8 cellular contexts compared by ENCODE assay signal in genomic region chr18:76494181-76494540, GRCh38. TPM values are rescaled to one million over a fixed set of nuclear protein-coding genes. Genes with fewer than 3 reads are reported as not detected.
DNase-seq lines count a peak whose midpoint lies in the region; ATAC-seq and TF ChIP-seq lines count a peak whose summit lies in the region.

No MANE protein-coding gene starts in this region.

- peaks cover 34% of the 10 kb centered on the region for H3K4me1 Mint-ChIP-seq in activated T-helper 2 cell treated with anti-CD3 and anti-CD28 coated beads, Interferon-gamma antibody, Interleukin-2, Interleukin-4, amounts not matched to agents 10 μg/mL and 5 μg/mL and 100 μg/mL, durations not matched to agents 14 hours and 24 hours and 36 hours (ENCODE audit: low read depth)

- DNase-seq in ELF-1 (ENCODE audit: low read depth, low spot score) (peak; percentile 57), MG63 (no peak), left ventricle myocardium superior (peak; percentile 53), gastrocnemius medialis (peak in 1 of 2 donors; percentile 36), amniotic stem cell (lab: John Stamatoyannopoulos, UW) (no peak)
- DNase-seq in activated T-helper 2 cell treated with anti-CD3 and anti-CD28 coated beads, Interferon-gamma antibody, Interleukin-2, Interleukin-4, amounts not matched to agents 10 μg/mL and 5 μg/mL and 100 μg/mL, durations not matched to agents 14 hours and 24 hours and 36 hours (ENCODE audit: low spot score), result no peak

- intact Hi-C loops in activated T-helper 2 cell treated with anti-CD3 and anti-CD28 coated beads, Interferon-gamma antibody, Interleukin-2, Interleukin-4, amounts not matched to agents 10 μg/mL and 5 μg/mL and 100 μg/mL, durations not matched to agents 14 hours and 24 hours and 36 hours (cut with micrococcal nuclease), result loop anchor here (5.0 kb wide), 4 partner anchors 42 to 1282 kb away; partner anchors contain the start of gene TSHZ1
- intact Hi-C loops in left ventricle myocardium superior (cut with micrococcal nuclease), result loop anchor here (5.0 kb wide), 1 partner anchor 42 kb away; no protein-coding TSS in a partner anchor
- intact Hi-C loops in gastrocnemius medialis (cut with DNase I; ENCODE audit: low total_unique reads), result loop anchor here (10.0 kb wide), 3 partner anchors 571 to 1289 kb away; partner anchors contain the start of genes MBP and PTGR3

- peaks cover 14% of the 10 kb centered on the region in 2 donors for H3K4me1 ChIP-seq in gastrocnemius medialis

- H3K4me3 ChIP-seq in MG63 (peak overlapping the region; percentile 54), gastrocnemius medialis (peak overlapping the region; percentile 82 to 94 (median 86))

- TF ChIP-seq POLR2A in gastrocnemius medialis (IDR thresholded peaks at IDR 0.05), result no peak

- peak overlapping the region; percentile 82 to 99 (median 96) for H3K27ac ChIP-seq in gastrocnemius medialis

- no peaks in the 10 kb centered on the region for H3K9me3 Mint-ChIP-seq in activated T-helper 2 cell treated with anti-CD3 and anti-CD28 coated beads, Interferon-gamma antibody, Interleukin-2, Interleukin-4, amounts not matched to agents 10 μg/mL and 5 μg/mL and 100 μg/mL, durations not matched to agents 14 hours and 24 hours and 36 hours

- no peaks in the 10 kb centered on the region for H3K9me3 ChIP-seq in MG63
- no peaks in the 10 kb centered on the region for H3K9me3 ChIP-seq in gastrocnemius medialis

- H3K36me3 Mint-ChIP-seq in activated T-helper 2 cell treated with anti-CD3 and anti-CD28 coated beads, Interferon-gamma antibody, Interleukin-2, Interleukin-4, amounts not matched to agents 10 μg/mL and 5 μg/mL and 100 μg/mL, durations not matched to agents 14 hours and 24 hours and 36 hours (ENCODE audit: low read depth), result no peaks in the 10 kb centered on the region

- in situ Hi-C loops in gastrocnemius medialis (cut with MboI; ENCODE audit: low sequenced_read_pairs in 4 of 4), result no loop called here

- H3K36me3 ChIP-seq in MG63 (no peaks in the 10 kb centered on the region), gastrocnemius medialis (no peaks in the 10 kb centered on the region)

- H3K27me3 Mint-ChIP-seq in activated T-helper 2 cell treated with anti-CD3 and anti-CD28 coated beads, Interferon-gamma antibody, Interleukin-2, Interleukin-4, amounts not matched to agents 10 μg/mL and 5 μg/mL and 100 μg/mL, durations not matched to agents 14 hours and 24 hours and 36 hours (ENCODE audit: low read depth), result peaks cover 66% of the 10 kb centered on the region

- H3K27me3 ChIP-seq in MG63 (peaks cover 35% of the 10 kb centered on the region), gastrocnemius medialis (no peaks in the 10 kb centered on the region)

- TF ChIP-seq CTCF in gastrocnemius medialis (IDR thresholded peaks at IDR 0.05 in 4 of 5, conservative IDR thresholded peaks at IDR 0.05 in 1 of 5), result no peak

- peak overlapping the region; percentile 95 for H3K4me3 Mint-ChIP-seq in activated T-helper 2 cell treated with anti-CD3 and anti-CD28 coated beads, Interferon-gamma antibody, Interleukin-2, Interleukin-4, amounts not matched to agents 10 μg/mL and 5 μg/mL and 100 μg/mL, durations not matched to agents 14 hours and 24 hours and 36 hours (ENCODE audit: low read depth)

- H3K27ac Mint-ChIP-seq in activated T-helper 2 cell treated with anti-CD3 and anti-CD28 coated beads, Interferon-gamma antibody, Interleukin-2, Interleukin-4, amounts not matched to agents 10 μg/mL and 5 μg/mL and 100 μg/mL, durations not matched to agents 14 hours and 24 hours and 36 hours, result no peak overlapping the region

- ATAC-seq in left ventricle myocardium superior, result no peak
- no peak for ATAC-seq in gastrocnemius medialis
- ATAC-seq in HG03469 (IDR thresholded peaks at IDR 0.05; ENCODE audit: unreplicated experiment), result no peak
- no peak for ATAC-seq in HG03460 (IDR thresholded peaks at IDR 0.05; ENCODE audit: unreplicated experiment)

RNA-seq across cellular contexts. Expression of gene ZNF516, which starts 0.9 kb away (rescaled TPM):
- 1.7 and 2.4 TPM in 2 replicates for total RNA-seq in MG63 (2014; rRNA removed; shearing (Covaris generic); ENCODE audit: low replicate concordance)
- 1.2 and 1.9 TPM in 2 replicates for total RNA-seq in activated T-helper 2 cell treated with anti-CD3 and anti-CD28 coated beads, Interferon-gamma antibody, Interleukin-2, Interleukin-4, amounts not matched to agents 10 μg/mL and 5 μg/mL and 100 μg/mL, durations not matched to agents 14 hours and 24 hours and 36 hours
- 14.0 TPM for total RNA-seq in left ventricle myocardium superior
- total RNA-seq in gastrocnemius medialis, result 10 to 100 TPM in 3 of 4 donors, 1 to 10 TPM in 1; 8.4 to 19.3 (median 12.4) TPM

Comparison
In these comparisons a context has a peak if more than half of its experiments do, and no peak if none do; other contexts are left out.
1. DNase-seq: peak in ELF-1 (single experiment) and left ventricle myocardium superior (single experiment); none in MG63 (single experiment), activated T-helper 2 cell treated with anti-CD3 and anti-CD28 coated beads, Interferon-gamma antibody, Interleukin-2, Interleukin-4, amounts not matched to agents 10 μg/mL and 5 μg/mL and 100 μg/mL, durations not matched to agents 14 hours and 24 hours and 36 hours (single experiment) and amniotic stem cell (single experiment).